In genomic region chr7:72720890-72721289, GRCh38 we compare ENCODE assay signal across 2 cellular contexts.
DNase-seq lines count a peak whose midpoint lies in the region; ATAC-seq, FAIRE-seq and TF ChIP-seq lines count a peak whose summit lies in the region.
"Not testable (repeated sequence)": the region's sequence is repeated elsewhere in the genome, so short reads cannot be mapped to it uniquely, and the experiment has no call there.

No MANE protein-coding gene starts in this region.

- H3K4me1 ChIP-seq in HEK293 (ENCODE audit: control insufficient read depth, insufficient read depth, low read length); K562 (replicated peaks in 1 of 2; ENCODE audit: control insufficient read depth in 2 of 2, insufficient read depth in 2 of 2, low read length in 2 of 2): not testable (repeated sequence)

- H3K4me3 ChIP-seq in HEK293 (ENCODE audit: low read depth, low read length); K562: not testable (repeated sequence)

- not testable (repeated sequence) for H3K9ac ChIP-seq in K562 (ENCODE audit: insufficient read depth in 1 of 2, low read depth in 2 of 2, low read length in 2 of 2)

- CTCF ChIA-PET in HEK293 (lab: Yijun Ruan, JAX); K562 (lab: Yijun Ruan, JAX; ENCODE audit: low intra/inter-chr PET ratio): not testable (repeated sequence)

- not testable (repeated sequence) for H3K27ac ChIP-seq in HEK293 (ENCODE audit: extremely low read depth, low read depth, low read length); K562 (ENCODE audit: extremely low read depth, low read depth, low read length)

- not testable (repeated sequence) for H3K9me1 ChIP-seq in K562 (ENCODE audit: control insufficient read depth, insufficient read depth, low read length)

- H3K4me2 ChIP-seq in K562 (ENCODE audit: insufficient read depth, low read length) = not testable (repeated sequence)

- not testable (repeated sequence) for H2AFZ ChIP-seq in K562 (ENCODE audit: low read depth, low read length)

- not testable (repeated sequence) for H3K27me3 ChIP-seq in K562 (ENCODE audit: control insufficient read depth in 2 of 2, insufficient read depth in 2 of 2, low read length in 2 of 2)

- not testable (repeated sequence) for FAIRE-seq in K562 (lab: Jason Lieb, UNC)

- WGBS in K562 (ENCODE audit: insufficient coverage, low coverage, missing lambda C conversion rate) = 79% methylated on average over 3 of the region's 4 CpGs

- POLR2A ChIA-PET in HEK293 (lab: Yijun Ruan, JAX); K562 (lab: Yijun Ruan, JAX): not testable (repeated sequence)

- not testable (repeated sequence) for H3K36me3 ChIP-seq in HEK293 (ENCODE audit: control insufficient read depth in 2 of 2, insufficient read depth in 1 of 2, low read length in 2 of 2); K562 (ENCODE audit: control insufficient read depth, insufficient read depth, low read length)

- TF ChIP-seq CTCF in HEK293 (tag by site-specific recombination; IDR thresholded peaks at IDR 0.05); K562 (IDR thresholded peaks at IDR 0.05 in 2 of 3, conservative IDR thresholded peaks at IDR 0.05 in 1 of 3; ENCODE audit: insufficient read depth in 2 of 3, low read depth in 1 of 3, low read length in 3 of 3): not testable (repeated sequence)

- H3K79me2 ChIP-seq in K562 (ENCODE audit: control insufficient read depth, insufficient read depth, low read length) = not testable (repeated sequence)

- in situ Hi-C loops in K562 (cut with MboI) = not testable (repeated sequence)

- not testable (repeated sequence) for DNase-seq in K562 (ENCODE audit: extremely low read depth in 1 of 4, low spot score in 3 of 4)

- intact Hi-C loops in K562 (cut with micrococcal nuclease) = not testable (repeated sequence)

- TF ChIP-seq EP300 in K562 (IDR thresholded peaks at IDR 0.05; ENCODE audit: low read length) = not testable (repeated sequence)

- H3K9me3 ChIP-seq in HEK293 (ENCODE audit: control insufficient read depth, insufficient read depth, low read depth, low read length); K562 (replicated peaks; ENCODE audit: control insufficient read depth, insufficient read depth, low read depth, low read length): not testable (repeated sequence)

- BruUV-seq in K562 (replicated peaks; lab: Mats Ljungman, UMichigan) = not testable (repeated sequence)

- not testable (repeated sequence) for H4K20me1 ChIP-seq in K562 (replicated peaks; ENCODE audit: control insufficient read depth, insufficient read depth, low read length)

- not testable (repeated sequence) for TF ChIP-seq POLR2A in K562 (conservative IDR thresholded peaks at IDR 0.05)

- TF ChIP-seq RAD21 in K562 (CRISPR knock-in tag; conservative IDR thresholded peaks at IDR 0.05 in 1 of 2, IDR thresholded peaks at IDR 0.05 in 1 of 2) = not testable (repeated sequence)

- not testable (repeated sequence) for ATAC-seq in K562

TF ChIP-seq in HEK293, 187 proteins besides CTCF, POLR2A, EP300 and RAD21:
- TF ChIP-seq ZNF146 (tag by site-specific recombination; IDR thresholded peaks at IDR 0.05) = peak; percentile 84

TF ChIP-seq in K562, 482 proteins besides CTCF, POLR2A, EP300 and RAD21:
- TF ChIP-seq ZNF146 (CRISPR knock-in tag; IDR thresholded peaks at IDR 0.05; ENCODE audit: unreplicated experiment) = peak; percentile 75
- TF ChIP-seq BCOR (IDR thresholded peaks at IDR 0.05) = peak; percentile 61
- TF ChIP-seq RBM25 (IDR thresholded peaks at IDR 0.05; ENCODE audit: low read depth, low read length, severe bottlenecking) = peak; percentile 11
TF ChIP-seq in K562: peak in this region for 3; not testable (repeated sequence) for 479.
